Comparison of ENCODE assay signal across 1 cellular context in the genomic region with DNA sequence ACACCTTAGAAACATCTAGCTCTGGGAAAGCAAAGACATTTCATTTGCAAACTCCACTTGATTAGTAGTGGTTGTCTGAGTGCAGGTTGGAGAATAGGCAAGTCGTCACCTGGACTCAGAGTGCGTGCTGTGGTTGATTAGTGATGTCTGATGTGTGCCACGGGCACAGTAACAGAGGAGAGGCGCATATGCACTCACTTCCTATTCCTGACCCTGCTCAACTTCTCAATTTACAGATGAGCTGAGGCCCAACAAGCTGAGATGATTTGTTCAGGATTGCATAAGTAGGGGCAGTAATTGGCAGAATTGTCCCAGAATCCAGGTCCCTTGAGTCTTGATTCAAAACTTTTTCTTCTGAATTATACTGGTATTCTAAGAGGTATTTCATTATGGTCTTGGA.
TF ChIP-seq lines count a peak whose summit lies in the region.

No MANE protein-coding gene starts in this region.

TF ChIP-seq in GM23338, 12 proteins besides CTCF, POLR2A, EP300 and RAD21 (continued from another document):
- TF ChIP-seq, protein P1, sequence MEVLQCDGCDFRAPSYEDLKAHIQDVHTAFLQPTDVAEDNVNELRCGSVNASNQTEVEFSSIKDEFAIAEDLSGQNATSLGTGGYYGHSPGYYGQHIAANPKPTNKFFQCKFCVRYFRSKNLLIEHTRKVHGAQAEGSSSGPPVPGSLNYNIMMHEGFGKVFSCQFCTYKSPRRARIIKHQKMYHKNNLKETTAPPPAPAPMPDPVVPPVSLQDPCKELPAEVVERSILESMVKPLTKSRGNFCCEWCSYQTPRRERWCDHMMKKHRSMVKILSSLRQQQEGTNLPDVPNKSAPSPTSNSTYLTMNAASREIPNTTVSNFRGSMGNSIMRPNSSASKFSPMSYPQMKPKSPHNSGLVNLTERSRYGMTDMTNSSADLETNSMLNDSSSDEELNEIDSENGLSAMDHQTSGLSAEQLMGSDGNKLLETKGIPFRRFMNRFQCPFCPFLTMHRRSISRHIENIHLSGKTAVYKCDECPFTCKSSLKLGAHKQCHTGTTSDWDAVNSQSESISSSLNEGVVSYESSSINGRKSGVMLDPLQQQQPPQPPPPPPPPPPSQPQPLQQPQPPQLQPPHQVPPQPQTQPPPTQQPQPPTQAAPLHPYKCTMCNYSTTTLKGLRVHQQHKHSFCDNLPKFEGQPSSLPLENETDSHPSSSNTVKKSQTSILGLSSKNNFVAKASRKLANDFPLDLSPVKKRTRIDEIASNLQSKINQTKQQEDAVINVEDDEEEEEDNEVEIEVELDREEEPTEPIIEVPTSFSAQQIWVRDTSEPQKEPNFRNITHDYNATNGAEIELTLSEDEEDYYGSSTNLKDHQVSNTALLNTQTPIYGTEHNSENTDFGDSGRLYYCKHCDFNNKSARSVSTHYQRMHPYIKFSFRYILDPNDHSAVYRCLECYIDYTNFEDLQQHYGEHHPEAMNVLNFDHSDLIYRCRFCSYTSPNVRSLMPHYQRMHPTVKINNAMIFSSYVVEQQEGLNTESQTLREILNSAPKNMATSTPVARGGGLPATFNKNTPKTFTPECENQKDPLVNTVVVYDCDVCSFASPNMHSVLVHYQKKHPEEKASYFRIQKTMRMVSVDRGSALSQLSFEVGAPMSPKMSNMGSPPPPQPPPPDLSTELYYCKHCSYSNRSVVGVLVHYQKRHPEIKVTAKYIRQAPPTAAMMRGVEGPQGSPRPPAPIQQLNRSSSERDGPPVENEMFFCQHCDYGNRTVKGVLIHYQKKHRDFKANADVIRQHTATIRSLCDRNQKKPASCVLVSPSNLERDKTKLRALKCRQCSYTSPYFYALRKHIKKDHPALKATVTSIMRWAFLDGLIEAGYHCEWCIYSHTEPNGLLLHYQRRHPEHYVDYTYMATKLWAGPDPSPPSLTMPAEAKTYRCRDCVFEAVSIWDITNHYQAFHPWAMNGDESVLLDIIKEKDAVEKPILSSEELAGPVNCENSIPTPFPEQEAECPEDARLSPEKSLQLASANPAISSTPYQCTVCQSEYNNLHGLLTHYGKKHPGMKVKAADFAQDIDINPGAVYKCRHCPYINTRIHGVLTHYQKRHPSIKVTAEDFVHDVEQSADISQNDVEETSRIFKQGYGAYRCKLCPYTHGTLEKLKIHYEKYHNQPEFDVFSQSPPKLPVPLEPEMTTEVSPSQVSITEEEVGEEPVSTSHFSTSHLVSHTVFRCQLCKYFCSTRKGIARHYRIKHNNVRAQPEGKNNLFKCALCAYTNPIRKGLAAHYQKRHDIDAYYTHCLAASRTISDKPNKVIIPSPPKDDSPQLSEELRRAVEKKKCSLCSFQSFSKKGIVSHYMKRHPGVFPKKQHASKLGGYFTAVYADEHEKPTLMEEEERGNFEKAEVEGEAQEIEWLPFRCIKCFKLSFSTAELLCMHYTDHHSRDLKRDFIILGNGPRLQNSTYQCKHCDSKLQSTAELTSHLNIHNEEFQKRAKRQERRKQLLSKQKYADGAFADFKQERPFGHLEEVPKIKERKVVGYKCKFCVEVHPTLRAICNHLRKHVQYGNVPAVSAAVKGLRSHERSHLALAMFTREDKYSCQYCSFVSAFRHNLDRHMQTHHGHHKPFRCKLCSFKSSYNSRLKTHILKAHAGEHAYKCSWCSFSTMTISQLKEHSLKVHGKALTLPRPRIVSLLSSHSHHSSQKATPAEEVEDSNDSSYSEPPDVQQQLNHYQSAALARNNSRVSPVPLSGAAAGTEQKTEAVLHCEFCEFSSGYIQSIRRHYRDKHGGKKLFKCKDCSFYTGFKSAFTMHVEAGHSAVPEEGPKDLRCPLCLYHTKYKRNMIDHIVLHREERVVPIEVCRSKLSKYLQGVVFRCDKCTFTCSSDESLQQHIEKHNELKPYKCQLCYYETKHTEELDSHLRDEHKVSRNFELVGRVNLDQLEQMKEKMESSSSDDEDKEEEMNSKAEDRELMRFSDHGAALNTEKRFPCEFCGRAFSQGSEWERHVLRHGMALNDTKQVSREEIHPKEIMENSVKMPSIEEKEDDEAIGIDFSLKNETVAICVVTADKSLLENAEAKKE (CRISPR knock-in tag; IDR thresholded peaks at IDR 0.05), result no peak
- TF ChIP-seq CREB1 (CRISPR knock-in tag; IDR thresholded peaks at IDR 0.05; ENCODE audit: low read depth) (no peak), ETS1 (IDR thresholded peaks at IDR 0.05) (no peak), STAT1 (IDR thresholded peaks at IDR 0.05; ENCODE audit: unreplicated experiment) (no peak)
- TF ChIP-seq, protein P2, sequence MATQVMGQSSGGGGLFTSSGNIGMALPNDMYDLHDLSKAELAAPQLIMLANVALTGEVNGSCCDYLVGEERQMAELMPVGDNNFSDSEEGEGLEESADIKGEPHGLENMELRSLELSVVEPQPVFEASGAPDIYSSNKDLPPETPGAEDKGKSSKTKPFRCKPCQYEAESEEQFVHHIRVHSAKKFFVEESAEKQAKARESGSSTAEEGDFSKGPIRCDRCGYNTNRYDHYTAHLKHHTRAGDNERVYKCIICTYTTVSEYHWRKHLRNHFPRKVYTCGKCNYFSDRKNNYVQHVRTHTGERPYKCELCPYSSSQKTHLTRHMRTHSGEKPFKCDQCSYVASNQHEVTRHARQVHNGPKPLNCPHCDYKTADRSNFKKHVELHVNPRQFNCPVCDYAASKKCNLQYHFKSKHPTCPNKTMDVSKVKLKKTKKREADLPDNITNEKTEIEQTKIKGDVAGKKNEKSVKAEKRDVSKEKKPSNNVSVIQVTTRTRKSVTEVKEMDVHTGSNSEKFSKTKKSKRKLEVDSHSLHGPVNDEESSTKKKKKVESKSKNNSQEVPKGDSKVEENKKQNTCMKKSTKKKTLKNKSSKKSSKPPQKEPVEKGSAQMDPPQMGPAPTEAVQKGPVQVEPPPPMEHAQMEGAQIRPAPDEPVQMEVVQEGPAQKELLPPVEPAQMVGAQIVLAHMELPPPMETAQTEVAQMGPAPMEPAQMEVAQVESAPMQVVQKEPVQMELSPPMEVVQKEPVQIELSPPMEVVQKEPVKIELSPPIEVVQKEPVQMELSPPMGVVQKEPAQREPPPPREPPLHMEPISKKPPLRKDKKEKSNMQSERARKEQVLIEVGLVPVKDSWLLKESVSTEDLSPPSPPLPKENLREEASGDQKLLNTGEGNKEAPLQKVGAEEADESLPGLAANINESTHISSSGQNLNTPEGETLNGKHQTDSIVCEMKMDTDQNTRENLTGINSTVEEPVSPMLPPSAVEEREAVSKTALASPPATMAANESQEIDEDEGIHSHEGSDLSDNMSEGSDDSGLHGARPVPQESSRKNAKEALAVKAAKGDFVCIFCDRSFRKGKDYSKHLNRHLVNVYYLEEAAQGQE (IDR thresholded peaks at IDR 0.05; ENCODE audit: unreplicated experiment), result no peak
